ENCODE assay signal across 7 cellular contexts in the genomic region with DNA sequence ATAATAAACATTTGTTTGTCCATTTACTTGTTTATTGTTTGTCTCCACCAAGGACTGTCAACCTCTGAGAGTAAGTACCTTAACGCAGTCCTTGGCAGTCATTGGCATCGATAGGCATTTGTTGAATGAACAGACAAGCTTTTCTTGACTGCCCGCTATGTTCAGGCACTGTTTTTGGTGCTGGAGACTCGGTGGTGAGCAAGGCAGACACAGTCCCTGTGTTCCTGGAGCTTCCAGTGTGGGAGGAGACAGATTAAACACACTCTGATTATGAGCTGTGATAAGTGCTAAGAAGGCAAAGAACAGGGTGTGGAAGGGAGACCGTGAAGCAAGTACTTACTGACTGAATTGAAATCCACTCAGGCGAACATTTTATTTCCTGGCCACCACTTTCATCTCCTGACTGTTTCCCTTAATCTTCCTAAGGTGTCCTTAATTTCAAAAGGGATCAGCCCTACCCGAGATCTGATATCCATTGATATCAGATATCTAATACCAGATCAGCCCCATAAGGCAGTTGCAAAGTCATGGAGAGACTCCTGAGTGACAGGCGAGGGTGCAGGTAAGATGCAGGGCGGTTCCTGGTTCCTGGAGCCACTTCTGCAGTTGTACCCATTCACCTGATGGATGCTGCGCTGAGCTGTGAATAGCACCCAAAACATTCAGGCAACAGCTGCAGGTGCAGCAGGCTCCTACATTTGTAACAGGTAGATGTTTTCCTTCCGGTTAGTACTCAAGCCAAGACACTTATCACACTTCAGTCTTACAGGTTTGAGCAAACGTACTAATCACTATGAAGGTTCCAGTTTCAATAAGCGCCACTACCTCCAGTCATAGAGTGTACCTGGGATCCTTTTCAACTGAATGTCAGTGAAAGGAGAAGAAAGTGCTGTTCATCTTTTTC. TPM values are rescaled to one million over a fixed set of nuclear protein-coding genes. Genes with fewer than 3 reads are reported as not detected.
A peak's percentile ranks its signal among the peaks of the same experiment; 100 is the strongest.
DNase-seq lines count a peak whose midpoint lies in the region; ATAC-seq and TF ChIP-seq lines count a peak whose summit lies in the region.

No MANE protein-coding gene starts in this region.

- ATAC-seq in activated naive CD8-positive, alpha-beta T cell treated with anti-CD3 and anti-CD28 coated beads, Interleukin-2, amount 10 ng/mL, durations not matched to agents 7 days and 5 days (ENCODE audit: low read depth) = no peak
- ATAC-seq in GM18861 (IDR thresholded peaks at IDR 0.05; ENCODE audit: unreplicated experiment) = no peak

- no peaks in the 10 kb centered on the region for H3K27me3 ChIP-seq in subcutaneous abdominal adipose tissue (ENCODE audit: control insufficient read depth in 5 of 5, insufficient read depth in 4 of 5, low read length in 5 of 5)

- no peaks in the 10 kb centered on the region for H3K27me3 Mint-ChIP-seq in IgD-negative memory B cell
- no peaks in the 10 kb centered on the region for H3K27me3 Mint-ChIP-seq in activated naive CD8-positive, alpha-beta T cell treated with anti-CD3 and anti-CD28 coated beads, Interleukin-2, amount 10 ng/mL, durations not matched to agents 7 days and 5 days

- TF ChIP-seq CTCF in GM13977 (IDR thresholded peaks at IDR 0.05; ENCODE audit: extremely low read depth, insufficient read depth, missing control alignments) = no peak

- peaks cover 0 to 2% (median 0%) of the 10 kb centered on the region in 5 donors for H3K36me3 ChIP-seq in subcutaneous abdominal adipose tissue (ENCODE audit: control insufficient read depth in 5 of 5, insufficient read depth in 5 of 5, low read length in 5 of 5)

- peak overlapping the region; percentile 84 to 99 (median 90) for H3K4me3 ChIP-seq in subcutaneous abdominal adipose tissue (ENCODE audit: low read depth in 1 of 5, low read length in 5 of 5)

- no peaks in the 10 kb centered on the region for H3K9me3 ChIP-seq in subcutaneous abdominal adipose tissue (ENCODE audit: control insufficient read depth in 5 of 5, low read length in 5 of 5)

- H3K36me3 Mint-ChIP-seq in IgD-negative memory B cell = peaks cover 1% of the 10 kb centered on the region
- peaks cover 2% of the 10 kb centered on the region for H3K36me3 Mint-ChIP-seq in activated naive CD8-positive, alpha-beta T cell treated with anti-CD3 and anti-CD28 coated beads, Interleukin-2, amount 10 ng/mL, durations not matched to agents 7 days and 5 days

- H3K27ac Mint-ChIP-seq in IgD-negative memory B cell = peak overlapping the region; percentile 68 to 94 (median 69)
- peak overlapping the region; percentile 84 for H3K27ac Mint-ChIP-seq in activated naive CD8-positive, alpha-beta T cell treated with anti-CD3 and anti-CD28 coated beads, Interleukin-2, amount 10 ng/mL, durations not matched to agents 7 days and 5 days

- DNase-seq in GM13977 (ENCODE audit: low spot score) (peak; percentile 23), kidney tubule cell (ENCODE audit: low spot score) (peak; percentile 14), NCI-H526 (lab: John Stamatoyannopoulos, UW) (no peak)
- no peak for DNase-seq in activated naive CD8-positive, alpha-beta T cell treated with anti-CD3 and anti-CD28 coated beads, Interleukin-2, amount 10 ng/mL, durations not matched to agents 7 days and 5 days

- H3K4me1 ChIP-seq in subcutaneous abdominal adipose tissue (ENCODE audit: control insufficient read depth in 5 of 5, insufficient read depth in 5 of 5, low read length in 5 of 5) = peaks cover 7 to 27% (median 22%) of the 10 kb centered on the region in 5 donors

- H3K27ac ChIP-seq in subcutaneous abdominal adipose tissue (ENCODE audit: low read depth, low read length) = no peak overlapping the region

- H3K4me3 Mint-ChIP-seq in IgD-negative memory B cell = peak overlapping the region; percentile 86 to 97 (median 93)
- H3K4me3 Mint-ChIP-seq in activated naive CD8-positive, alpha-beta T cell treated with anti-CD3 and anti-CD28 coated beads, Interleukin-2, amount 10 ng/mL, durations not matched to agents 7 days and 5 days = peak overlapping the region; percentile 93

- H3K9me3 Mint-ChIP-seq in IgD-negative memory B cell = no peaks in the 10 kb centered on the region
- H3K9me3 Mint-ChIP-seq in activated naive CD8-positive, alpha-beta T cell treated with anti-CD3 and anti-CD28 coated beads, Interleukin-2, amount 10 ng/mL, durations not matched to agents 7 days and 5 days = no peaks in the 10 kb centered on the region

- in situ Hi-C loops in GM13977 (cut with MboI; ENCODE audit: low pct_unique_long_range_greater_than_20kb, low sequenced_read_pairs, unreplicated experiment) = no loop called here

- POLR2A ChIA-PET in activated naive CD8-positive, alpha-beta T cell treated with anti-CD3 and anti-CD28 coated beads, Interleukin-2, amount 10 ng/mL, durations not matched to agents 7 days and 5 days (lab: Charles Lee) = interaction anchor here (0.8 to 5.2 kb wide), 7 partner anchors 8 to 330 kb away, joined by 3 to 29 read pairs (median 7); a partner anchor contains a TSS

- H3K9ac ChIP-seq in subcutaneous abdominal adipose tissue (ENCODE audit: low read length in 5 of 5) = peak overlapping the region; percentile 6 to 98 (median 92)

- H3K4me1 Mint-ChIP-seq in IgD-negative memory B cell = peaks cover 21 to 25% (median 22%) of the 10 kb centered on the region in 3 donors
- H3K4me1 Mint-ChIP-seq in activated naive CD8-positive, alpha-beta T cell treated with anti-CD3 and anti-CD28 coated beads, Interleukin-2, amount 10 ng/mL, durations not matched to agents 7 days and 5 days = peaks cover 30% of the 10 kb centered on the region

RNA-seq across cellular contexts. Expression of a gene that starts 1.5 kb away (rescaled TPM):
- 16.9 TPM for polyA plus RNA-seq in IgD-negative memory B cell
- 10 to 100 TPM; 52.1 to 54.4 TPM for total RNA-seq in activated naive CD8-positive, alpha-beta T cell treated with anti-CD3 and anti-CD28 coated beads, Interleukin-2, amount 10 ng/mL, durations not matched to agents 7 days and 5 days

RNA-seq across cellular contexts. Expression of a gene that starts 42.7 kb away (rescaled TPM):
- 0.43 TPM for polyA plus RNA-seq in IgD-negative memory B cell
- total RNA-seq in activated naive CD8-positive, alpha-beta T cell treated with anti-CD3 and anti-CD28 coated beads, Interleukin-2, amount 10 ng/mL, durations not matched to agents 7 days and 5 days = 1 to 10 TPM; 3.8 to 4.1 TPM

RNA-seq across cellular contexts. Expression of a gene that starts 48.5 kb away (rescaled TPM):
- 0.40 TPM for polyA plus RNA-seq in IgD-negative memory B cell
- under 1 TPM; 0.28 to 0.34 TPM for total RNA-seq in activated naive CD8-positive, alpha-beta T cell treated with anti-CD3 and anti-CD28 coated beads, Interleukin-2, amount 10 ng/mL, durations not matched to agents 7 days and 5 days

Comparison
In these comparisons a context has a peak if more than half of its experiments do, and no peak if none do; other contexts are left out.
1. DNase-seq: peak in GM13977 (single experiment) and kidney tubule cell (single experiment); none in activated naive CD8-positive, alpha-beta T cell treated with anti-CD3 and anti-CD28 coated beads, Interleukin-2, amount 10 ng/mL, durations not matched to agents 7 days and 5 days (single experiment) and NCI-H526 (0 of 2).